8 cellular contexts compared by ENCODE assay signal in the genomic region with DNA sequence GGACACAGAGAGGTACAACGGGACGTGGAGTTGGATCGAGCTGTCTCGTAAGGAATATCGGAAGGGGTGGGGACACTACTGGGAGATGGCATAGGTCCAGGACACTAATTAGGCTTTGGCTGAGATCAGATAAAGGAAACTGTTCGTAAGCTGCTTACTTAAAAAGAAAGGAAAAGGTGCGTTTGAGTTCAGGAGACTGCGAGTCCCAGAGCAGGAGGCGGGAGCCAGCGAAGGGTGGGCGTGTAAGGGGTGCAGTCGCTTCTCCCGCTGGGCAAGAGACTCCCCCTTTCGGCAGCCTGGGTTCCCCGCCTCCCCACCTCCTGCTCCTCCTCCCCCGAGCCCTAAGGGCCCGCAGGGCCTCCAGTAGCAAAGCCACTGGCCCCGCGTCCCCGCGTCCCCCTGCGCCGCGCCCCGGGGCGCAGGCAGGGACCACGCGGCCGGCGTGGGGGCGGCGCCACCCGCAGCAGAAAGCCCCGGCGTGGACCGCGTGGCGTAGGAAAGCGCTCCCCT. TPM values are rescaled to one million over a fixed set of nuclear protein-coding genes. Genes with fewer than 3 reads are reported as not detected.
DNase-seq lines count a peak whose midpoint lies in the region; ATAC-seq lines count a peak whose summit lies in the region.

No MANE protein-coding gene starts in this region.

- H3K27me3 Mint-ChIP-seq in stimulated activated memory B cell treated with anti-CD40 and anti-IgM and Interleukin-4, amounts not matched to agents 10 μg/mL and 1 μg/mL and 100 μg/mL, for 72 hours, result no peaks in the 10 kb centered on the region

- H3K9me3 Mint-ChIP-seq in stimulated activated memory B cell treated with anti-CD40 and anti-IgM and Interleukin-4, amounts not matched to agents 10 μg/mL and 1 μg/mL and 100 μg/mL, for 72 hours, result no peaks in the 10 kb centered on the region

- DNase-seq in 8988T (peak; percentile 54), NCI-H226 (peak; percentile 77), epidermal melanocyte (ENCODE audit: insufficient read length, low spot score) (peak; percentile 29), mucosa of gallbladder (ENCODE audit: low spot score) (peak; percentile 37)
- peak; percentile 17 to 28 for DNase-seq in activated CD8-positive, alpha-beta memory T cell treated with anti-CD3 and anti-CD28 coated beads for 4 hours (ENCODE audit: low read depth in 2 of 2)

- H3K27ac Mint-ChIP-seq in stimulated activated memory B cell treated with anti-CD40 and anti-IgM and Interleukin-4, amounts not matched to agents 10 μg/mL and 1 μg/mL and 100 μg/mL, for 72 hours, result peak overlapping the region; percentile 82

- H3K4me3 Mint-ChIP-seq in stimulated activated memory B cell treated with anti-CD40 and anti-IgM and Interleukin-4, amounts not matched to agents 10 μg/mL and 1 μg/mL and 100 μg/mL, for 72 hours, result peak overlapping the region; percentile 90

- ATAC-seq in GM18499 (IDR thresholded peaks at IDR 0.05; ENCODE audit: insufficient read depth, unreplicated experiment), result peak; percentile 28
- peak; percentile 69 for ATAC-seq in HG02885 (IDR thresholded peaks at IDR 0.05; ENCODE audit: poor library complexity, unreplicated experiment)
- ATAC-seq in stimulated activated memory B cell treated with anti-CD40 and anti-IgM and Interleukin-4, amounts not matched to agents 10 μg/mL and 1 μg/mL and 100 μg/mL, for 72 hours, result peak; percentile 70

- H3K36me3 Mint-ChIP-seq in stimulated activated memory B cell treated with anti-CD40 and anti-IgM and Interleukin-4, amounts not matched to agents 10 μg/mL and 1 μg/mL and 100 μg/mL, for 72 hours, result peaks cover 7% of the 10 kb centered on the region

- H3K4me1 Mint-ChIP-seq in stimulated activated memory B cell treated with anti-CD40 and anti-IgM and Interleukin-4, amounts not matched to agents 10 μg/mL and 1 μg/mL and 100 μg/mL, for 72 hours, result peaks cover 35% of the 10 kb centered on the region

RNA-seq across cellular contexts. Expression of gene ABCC4, which starts 0.6 kb away (rescaled TPM):
- total RNA-seq in mucosa of gallbladder, result 39.8 TPM

Comparison
In these comparisons a context has a peak if more than half of its experiments do, and no peak if none do; other contexts are left out.
1. Peak in every context shown above with its lines: DNase-seq and ATAC-seq.
2. DNase-seq: peak in every context shown above with its lines; median percentile 77 in NCI-H226; 54 in 8988T; 37 in mucosa of gallbladder; 29 in epidermal melanocyte; 22 in activated CD8-positive, alpha-beta memory T cell treated with anti-CD3 and anti-CD28 coated beads for 4 hours.